ENCODE assay signal across 8 cellular contexts in the genomic region with DNA sequence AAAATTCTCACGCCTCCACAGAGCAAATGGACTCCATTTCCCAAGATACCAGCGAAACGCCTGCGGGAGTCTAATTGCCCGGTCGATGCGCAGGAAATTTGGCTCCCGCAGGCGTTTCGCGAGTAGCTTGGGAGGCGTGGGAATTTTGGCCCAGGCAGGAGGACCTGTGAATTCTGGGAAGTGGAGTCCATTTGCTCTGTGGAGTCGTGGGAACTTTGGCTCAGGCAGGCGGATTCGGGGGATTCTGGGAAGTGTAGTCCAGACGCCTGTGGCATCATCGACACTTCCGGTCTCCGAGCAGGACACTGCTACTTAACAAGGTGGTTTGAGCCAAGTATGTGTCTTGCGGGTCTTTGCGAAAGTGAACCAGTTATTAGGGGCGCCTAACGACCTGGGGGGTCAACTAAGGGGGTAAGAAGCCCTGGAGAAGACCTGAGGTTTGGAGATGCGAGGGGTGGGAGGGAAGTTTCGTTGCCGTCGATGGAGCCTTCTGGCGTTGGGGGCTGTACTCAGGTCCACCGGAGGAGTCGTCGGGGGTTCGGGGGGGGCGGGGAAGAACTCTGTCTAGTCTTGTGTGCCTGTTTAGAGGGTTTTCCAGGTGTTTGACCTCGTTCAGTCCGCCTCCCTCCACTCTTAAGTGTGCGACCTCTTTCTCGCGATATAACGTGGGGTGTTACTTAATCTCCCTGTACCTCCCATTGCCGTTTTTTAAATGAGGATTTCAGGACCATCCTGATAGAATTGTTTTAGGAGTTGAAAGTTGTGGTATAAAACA. TPM values are rescaled to one million over a fixed set of nuclear protein-coding genes. Genes with fewer than 3 reads are reported as not detected.
DNase-seq lines count a peak whose midpoint lies in the region; ATAC-seq and TF ChIP-seq lines count a peak whose summit lies in the region.

A gene (plus strand): TSS at position 277 of the 775 bp plus-strand sequence. CDS start 4,356 bp downstream, outside the sequence.

- TF ChIP-seq POLR2A in GM19193 (IDR thresholded peaks at IDR 0.05; ENCODE audit: extremely low read depth, insufficient read depth, insufficient read length): peak; percentile 62

- intact Hi-C loops in activated CD8-positive, alpha-beta T cell treated with anti-CD3 and anti-CD28 coated beads for 36 hours (cut with micrococcal nuclease): no loop called here
- intact Hi-C loops in lower lobe of right lung (cut with DNase I): no loop called here

- no peaks in the 10 kb centered on the region for H3K9me3 ChIP-seq in effector memory CD4-positive, alpha-beta T cell (ENCODE audit: control insufficient read depth, low read length)
- H3K9me3 ChIP-seq in lower lobe of right lung: peaks cover 27% of the 10 kb centered on the region

- POLR2A ChIA-PET in AG04449 (lab: Yijun Ruan, JAX): interaction anchor here (0.6 to 0.7 kb wide), 2 partner anchors 273 to 417 kb away, joined by 3 read pairs; no protein-coding TSS in a partner anchor
- POLR2A ChIA-PET in activated CD8-positive, alpha-beta T cell treated with anti-CD3 and anti-CD28 coated beads for 36 hours (lab: Charles Lee): no interaction called here

- CTCF ChIA-PET in AG04449 (lab: Yijun Ruan, JAX): interaction anchor here (1.2 kb wide), 1 partner anchor 18 kb away, joined by 3 read pairs; no protein-coding TSS in a partner anchor
- CTCF ChIA-PET in activated CD8-positive, alpha-beta T cell treated with anti-CD3 and anti-CD28 coated beads for 36 hours (lab: Charles Lee): no interaction called here

- TF ChIP-seq CTCF in AG04449 (IDR thresholded peaks at IDR 0.05; ENCODE audit: insufficient read depth, low read length, missing control alignments) (no peak), lower lobe of right lung (IDR thresholded peaks at IDR 0.05) (no peak)
- TF ChIP-seq CTCF in activated CD8-positive, alpha-beta T cell treated with anti-CD3 and anti-CD28 coated beads for 36 hours (IDR thresholded peaks at IDR 0.05): no peak

- H3K4me3 ChIP-seq in AG04449 (ENCODE audit: low read depth, low read length) (peak within 1 kb of the TSS; percentile 94), lower lobe of right lung (peak within 1 kb of the TSS; percentile 73)
- peak within 1 kb of the TSS; percentile 76 for H3K4me3 ChIP-seq in effector memory CD4-positive, alpha-beta T cell (ENCODE audit: insufficient read depth, low read depth, low read length, poor library complexity, severe bottlenecking)

- H3K27ac Mint-ChIP-seq in activated CD8-positive, alpha-beta T cell treated with anti-CD3 and anti-CD28 coated beads for 36 hours: peak within 1 kb of the TSS; percentile 95

- no peaks in the 10 kb centered on the region for H3K27me3 Mint-ChIP-seq in activated CD8-positive, alpha-beta T cell treated with anti-CD3 and anti-CD28 coated beads for 36 hours

- peak within 1 kb of the TSS; percentile 69 for H3K27ac ChIP-seq in effector memory CD4-positive, alpha-beta T cell (ENCODE audit: insufficient read depth, low read length, poor library complexity, severe bottlenecking)
- H3K27ac ChIP-seq in lower lobe of right lung: peak within 1 kb of the TSS; percentile 77

- H3K9me3 Mint-ChIP-seq in activated CD8-positive, alpha-beta T cell treated with anti-CD3 and anti-CD28 coated beads for 36 hours: peaks cover 6% of the 10 kb centered on the region

- peaks cover 9% of the 10 kb centered on the region for H3K36me3 Mint-ChIP-seq in activated CD8-positive, alpha-beta T cell treated with anti-CD3 and anti-CD28 coated beads for 36 hours (ENCODE audit: low read depth)

- no peaks in the 10 kb centered on the region for H3K27me3 ChIP-seq in effector memory CD4-positive, alpha-beta T cell (replicated peaks; ENCODE audit: control insufficient read depth, insufficient read depth, low read length, poor library complexity, severe bottlenecking)
- no peaks in the 10 kb centered on the region for H3K27me3 ChIP-seq in lower lobe of right lung (ENCODE audit: low read depth)

- H3K4me1 Mint-ChIP-seq in activated CD8-positive, alpha-beta T cell treated with anti-CD3 and anti-CD28 coated beads for 36 hours (ENCODE audit: low read depth): peaks cover 7% of the 10 kb centered on the region

- peak within 1 kb of the TSS; percentile 88 for H3K4me3 Mint-ChIP-seq in activated CD8-positive, alpha-beta T cell treated with anti-CD3 and anti-CD28 coated beads for 36 hours

- H3K36me3 ChIP-seq in effector memory CD4-positive, alpha-beta T cell (ENCODE audit: control insufficient read depth, insufficient read depth, low read length): peaks cover 3% of the 10 kb centered on the region
- H3K36me3 ChIP-seq in lower lobe of right lung: peaks cover 10% of the 10 kb centered on the region

- H3K4me1 ChIP-seq in effector memory CD4-positive, alpha-beta T cell (ENCODE audit: control insufficient read depth, insufficient read depth, low read length, poor library complexity, severe bottlenecking): peaks cover 3% of the 10 kb centered on the region
- H3K4me1 ChIP-seq in lower lobe of right lung: peaks cover 9% of the 10 kb centered on the region

- ATAC-seq in HG03439 (IDR thresholded peaks at IDR 0.05; ENCODE audit: unreplicated experiment): peak; percentile 80
- ATAC-seq in activated CD8-positive, alpha-beta T cell treated with anti-CD3 and anti-CD28 coated beads for 36 hours: peak; percentile 90
- peak; percentile 99 to 100 for ATAC-seq in lower lobe of right lung

- peak; percentile 88 for DNase-seq in AG04449 (ENCODE audit: low read depth, low spot score)
- peak; percentile 97 for DNase-seq in NCI-H774 (lab: John Stamatoyannopoulos, UW)
- DNase-seq in activated CD8-positive, alpha-beta T cell treated with anti-CD3 and anti-CD28 coated beads for 36 hours: peak; percentile 69
- DNase-seq in effector memory CD4-positive, alpha-beta T cell: peak; percentile 44 to 58 (median 57)
- peak; percentile 91 for DNase-seq in lower lobe of right lung
- peak; percentile 56 to 69 for DNase-seq in stimulated activated CD4-positive, alpha-beta T cell treated with anti-CD3 and anti-CD28 coated beads, Interleukin-4, amount 100 ng/mL, for 4 hours

RNA-seq across cellular contexts. Expression of the gene that starts here (rescaled TPM):
- 1 to 10 TPM; 2.6 to 2.9 TPM for total RNA-seq in activated CD8-positive, alpha-beta T cell treated with anti-CD3 and anti-CD28 coated beads for 36 hours
- 8.9 TPM for total RNA-seq in lower lobe of right lung

Comparison
In these comparisons a context has a peak if more than half of its experiments do, and no peak if none do; other contexts are left out.
1. Peak in every context shown above with its lines: DNase-seq, ATAC-seq, H3K4me3 ChIP-seq and H3K27ac ChIP-seq.